31 cellular contexts compared by ENCODE assay signal in genomic region chr3:59655616-59656015, GRCh38.
"Had no signal": no experiment of that assay in that cellular context is flagged by ENCODE, and none has a peak within 500 bp of the region (broad histone marks: within the 10 kb centered on the region; RNA-seq: fewer than 3 reads in every experiment).

No MANE protein-coding gene starts in this region.

- H3K36me3 ChIP-seq: adrenal gland, cardiac muscle cell, left lung, lower lobe of right lung, ovary, right lobe of liver, thyroid gland, upper lobe of right lung had no signal

- H3K4me1 Mint-ChIP-seq: activated CD4-positive, alpha-beta T cell treated with anti-CD3 and anti-CD28 coated beads for 36 hours; activated CD8-positive, alpha-beta memory T cell treated with anti-CD3 and anti-CD28 coated beads, Interleukin-2, amount 10 ng/mL, durations not matched to agents 7 days and 5 days; activated naive CD8-positive, alpha-beta T cell treated with anti-CD3 and anti-CD28 coated beads for 36 hours; T-helper 17 cell had no signal

- H3K4me3 Mint-ChIP-seq: activated CD4-positive, alpha-beta T cell treated with anti-CD3 and anti-CD28 coated beads for 36 hours; activated CD8-positive, alpha-beta memory T cell treated with anti-CD3 and anti-CD28 coated beads, Interleukin-2, amount 10 ng/mL, durations not matched to agents 7 days and 5 days; activated CD8-positive, alpha-beta T cell treated with anti-CD3 and anti-CD28 coated beads, Interleukin-2, amount 10 ng/mL, durations not matched to agents 7 days and 5 days; activated naive CD8-positive, alpha-beta T cell treated with anti-CD3 and anti-CD28 coated beads for 36 hours; nephron; T-helper 17 cell had no signal

- H3K27me3 ChIP-seq: adrenal gland, body of pancreas, cardiac muscle cell, dorsolateral prefrontal cortex, left lung, ovary, right lobe of liver, thyroid gland, upper lobe of right lung had no signal

- ATAC-seq: activated CD4-positive, alpha-beta T cell treated with anti-CD3 and anti-CD28 coated beads for 36 hours; activated CD8-positive, alpha-beta memory T cell treated with anti-CD3 and anti-CD28 coated beads, Interleukin-2, amount 10 ng/mL, durations not matched to agents 7 days and 5 days; activated CD8-positive, alpha-beta T cell treated with anti-CD3 and anti-CD28 coated beads, Interleukin-2, amount 10 ng/mL, durations not matched to agents 7 days and 5 days; body of pancreas; left lung; lower lobe of right lung; right lobe of liver; stimulated activated naive CD8-positive, alpha-beta T cell treated with anti-CD3 and anti-CD28 coated beads, Interleukin-15, Interleukin-2, amounts not matched to agents 100 U/mL and 50 U/mL, for 24 hours; T-helper 17 cell; upper lobe of right lung had no signal

- H3K4me3 ChIP-seq: adrenal gland, body of pancreas, cardiac muscle cell, coronary artery, left lung, lower lobe of right lung, ovary, right lobe of liver, skin epidermis, thyroid gland, upper lobe of right lung had no signal

- H3K9me3 ChIP-seq: adrenal gland, body of pancreas, ovary, right lobe of liver, thyroid gland, upper lobe of right lung had no signal

- DNase-seq: activated CD4-positive, alpha-beta T cell treated with anti-CD3 and anti-CD28 coated beads for 36 hours; activated CD4-positive, CD25-positive, alpha-beta regulatory T cell; activated CD8-positive, alpha-beta memory T cell treated with anti-CD3 and anti-CD28 coated beads, Interleukin-2, amount 10 ng/mL, durations not matched to agents 7 days and 5 days; activated CD8-positive, alpha-beta T cell treated with anti-CD3 and anti-CD28 coated beads, Interleukin-2, amount 10 ng/mL, durations not matched to agents 7 days and 5 days; activated naive CD4-positive, alpha-beta T cell; activated naive CD8-positive, alpha-beta T cell treated with anti-CD3 and anti-CD28 coated beads for 36 hours; activated T-cell treated with anti-CD3 and anti-CD28 coated beads, Interleukin-2, amount 50 U/mL, for 48 hours; adrenal gland; aorta; body of pancreas; cerebellar nuclear complex; dorsolateral prefrontal cortex; effector memory CD4-positive, alpha-beta T cell; erythroblast; left lung; lower lobe of right lung; ovary; right lobe of liver; stimulated activated CD4-positive, alpha-beta T cell treated with anti-CD3 and anti-CD28 coated beads, Interleukin-12 subunit alpha, Interleukin-12 subunit beta, amount 100 ng/mL, for 4 hours; stimulated activated CD4-positive, alpha-beta T cell treated with anti-CD3 and anti-CD28 coated beads, Interleukin-4, amount 100 ng/mL, for 1 hour; stimulated activated naive CD8-positive, alpha-beta T cell treated with anti-CD3 and anti-CD28 coated beads, Interleukin-15, Interleukin-2, amounts not matched to agents 100 U/mL and 50 U/mL, for 24 hours; substantia nigra; T-helper 17 cell; T1000; thyroid gland; upper lobe of right lung had no signal

- H3K4me1 ChIP-seq: adrenal gland, right lobe of liver had no signal

- H3K27ac ChIP-seq: adrenal gland, cardiac muscle cell, coronary artery, dorsolateral prefrontal cortex, left lung, ovary, right lobe of liver, thyroid gland, upper lobe of right lung had no signal

- H3K27ac Mint-ChIP-seq: activated CD4-positive, alpha-beta T cell treated with anti-CD3 and anti-CD28 coated beads for 36 hours; activated CD8-positive, alpha-beta memory T cell treated with anti-CD3 and anti-CD28 coated beads, Interleukin-2, amount 10 ng/mL, durations not matched to agents 7 days and 5 days; activated CD8-positive, alpha-beta T cell treated with anti-CD3 and anti-CD28 coated beads, Interleukin-2, amount 10 ng/mL, durations not matched to agents 7 days and 5 days; activated naive CD8-positive, alpha-beta T cell treated with anti-CD3 and anti-CD28 coated beads for 36 hours; progenitor cell of endocrine pancreas; T-helper 17 cell had no signal

- H3K27me3 Mint-ChIP-seq: activated CD4-positive, alpha-beta T cell treated with anti-CD3 and anti-CD28 coated beads for 36 hours; activated naive CD8-positive, alpha-beta T cell treated with anti-CD3 and anti-CD28 coated beads for 36 hours had no signal
